ENCODE assay signal across 11 cellular contexts in genomic region chr16:85029981-85030381, GRCh38. TPM values are rescaled to one million over a fixed set of nuclear protein-coding genes. Genes with fewer than 3 reads are reported as not detected.
DNase-seq lines count a peak whose midpoint lies in the region; ATAC-seq and TF ChIP-seq lines count a peak whose summit lies in the region.
"Had no signal": no experiment of that assay in that cellular context is flagged by ENCODE, and none has a peak within 500 bp of the region (broad histone marks: within the 10 kb centered on the region; RNA-seq: fewer than 3 reads in every experiment).

No MANE protein-coding gene starts in this region.

- CTCF ChIA-PET in activated CD4-positive, alpha-beta memory T cell treated with anti-CD3 and anti-CD28 coated beads for 36 hours (lab: Charles Lee) = interaction anchor here (1.0 to 3.6 kb wide), 6 partner anchors 17 to 277 kb away, joined by 3 to 14 read pairs (median 5); no protein-coding TSS in a partner anchor
- CTCF ChIA-PET in activated CD4-positive, alpha-beta memory T cell treated with anti-CD3 and anti-CD28 coated beads, Interleukin-2, amount 10 ng/mL, durations not matched to agents 7 days and 5 days (lab: Charles Lee) = interaction anchor here (1.0 kb wide), 1 partner anchor 57 kb away, joined by 3 read pairs; no protein-coding TSS in a partner anchor

- H3K36me3 ChIP-seq in heart left ventricle (peaks cover 0 to 15% (median 0%) of the 10 kb centered on the region in 9 donors), stomach smooth muscle (ENCODE audit: control insufficient read depth in 2 of 2, insufficient read depth in 2 of 2, low read length in 2 of 2) (peaks cover 6 to 8% of the 10 kb centered on the region in 2 donors)

- H3K4me3 ChIP-seq in heart left ventricle = peak overlapping the region in 2 of 12 donors; percentile 55 to 80
- H3K4me3 ChIP-seq in stomach smooth muscle (ENCODE audit: low read length in 2 of 2) = peak overlapping the region; percentile 15 to 35

- WGBS in heart left ventricle, 4 donors = 68 to 78% (median 70%) methylated on average over 15 of the region's 15 CpGs

- H3K27ac Mint-ChIP-seq in activated CD4-positive, alpha-beta memory T cell treated with anti-CD3 and anti-CD28 coated beads for 36 hours = peak overlapping the region; percentile 93
- H3K27ac Mint-ChIP-seq in activated CD4-positive, alpha-beta memory T cell treated with anti-CD3 and anti-CD28 coated beads, Interleukin-2, amount 10 ng/mL, durations not matched to agents 7 days and 5 days = no peak overlapping the region
- H3K27ac Mint-ChIP-seq in activated T-helper 1 cell treated with anti-CD3 and anti-CD28 coated beads, Interleukin-12 subunit alpha, Interleukin-12 subunit beta, Interleukin-2, Interleukin-4 antibody, amounts not matched to agents 30 ng/mL and 10 ng/mL and 1 ng/mL, durations not matched to agents 14 hours and 24 hours and 36 hours = no peak overlapping the region
- H3K27ac Mint-ChIP-seq: progenitor cell of endocrine pancreas had no signal

- no peak for TF ChIP-seq CTCF in heart left ventricle (IDR thresholded peaks at IDR 0.05)

- H3K9me3 ChIP-seq in heart left ventricle (no peaks in the 10 kb centered on the region), stomach smooth muscle (ENCODE audit: control insufficient read depth in 2 of 2, low read length in 2 of 2) (no peaks in the 10 kb centered on the region)

- ATAC-seq in heart left ventricle (peak in 3 of 4 donors; percentile 1 to 17 (median 6)), HG03159 (IDR thresholded peaks at IDR 0.05; ENCODE audit: unreplicated experiment) (no peak), HG02571 (IDR thresholded peaks at IDR 0.05; ENCODE audit: unreplicated experiment) (no peak)

- H3K9me3 Mint-ChIP-seq in activated CD4-positive, alpha-beta memory T cell treated with anti-CD3 and anti-CD28 coated beads for 36 hours = no peaks in the 10 kb centered on the region
- H3K9me3 Mint-ChIP-seq in activated CD4-positive, alpha-beta memory T cell treated with anti-CD3 and anti-CD28 coated beads, Interleukin-2, amount 10 ng/mL, durations not matched to agents 7 days and 5 days = no peaks in the 10 kb centered on the region
- no peaks in the 10 kb centered on the region for H3K9me3 Mint-ChIP-seq in activated T-helper 1 cell treated with anti-CD3 and anti-CD28 coated beads, Interleukin-12 subunit alpha, Interleukin-12 subunit beta, Interleukin-2, Interleukin-4 antibody, amounts not matched to agents 30 ng/mL and 10 ng/mL and 1 ng/mL, durations not matched to agents 14 hours and 24 hours and 36 hours
- H3K9me3 Mint-ChIP-seq: activated B cell treated with CpG ODN at 0.5 μM for 24 hours had no signal

- peaks cover 9% of the 10 kb centered on the region for H3K36me3 Mint-ChIP-seq in activated CD4-positive, alpha-beta memory T cell treated with anti-CD3 and anti-CD28 coated beads for 36 hours
- H3K36me3 Mint-ChIP-seq in activated CD4-positive, alpha-beta memory T cell treated with anti-CD3 and anti-CD28 coated beads, Interleukin-2, amount 10 ng/mL, durations not matched to agents 7 days and 5 days (ENCODE audit: low read depth) = no peaks in the 10 kb centered on the region
- peaks cover 10% of the 10 kb centered on the region for H3K36me3 Mint-ChIP-seq in activated T-helper 1 cell treated with anti-CD3 and anti-CD28 coated beads, Interleukin-12 subunit alpha, Interleukin-12 subunit beta, Interleukin-2, Interleukin-4 antibody, amounts not matched to agents 30 ng/mL and 10 ng/mL and 1 ng/mL, durations not matched to agents 14 hours and 24 hours and 36 hours (ENCODE audit: low read depth)

- H3K27me3 Mint-ChIP-seq in activated CD4-positive, alpha-beta memory T cell treated with anti-CD3 and anti-CD28 coated beads for 36 hours = no peaks in the 10 kb centered on the region
- no peaks in the 10 kb centered on the region for H3K27me3 Mint-ChIP-seq in activated CD4-positive, alpha-beta memory T cell treated with anti-CD3 and anti-CD28 coated beads, Interleukin-2, amount 10 ng/mL, durations not matched to agents 7 days and 5 days
- H3K27me3 Mint-ChIP-seq in activated T-helper 1 cell treated with anti-CD3 and anti-CD28 coated beads, Interleukin-12 subunit alpha, Interleukin-12 subunit beta, Interleukin-2, Interleukin-4 antibody, amounts not matched to agents 30 ng/mL and 10 ng/mL and 1 ng/mL, durations not matched to agents 14 hours and 24 hours and 36 hours (ENCODE audit: insufficient read depth) = no peaks in the 10 kb centered on the region

- intact Hi-C loops in activated CD4-positive, alpha-beta memory T cell treated with anti-CD3 and anti-CD28 coated beads for 36 hours (cut with micrococcal nuclease) = loop anchor here (1.0 to 10.0 kb wide), 6 partner anchors 19 to 515 kb away; partner anchors contain the start of gene ZDHHC7
- intact Hi-C loops in activated T-helper 1 cell treated with anti-CD3 and anti-CD28 coated beads, Interleukin-12 subunit alpha, Interleukin-12 subunit beta, Interleukin-2, Interleukin-4 antibody, amounts not matched to agents 30 ng/mL and 10 ng/mL and 1 ng/mL, durations not matched to agents 14 hours and 24 hours and 36 hours (cut with micrococcal nuclease) = loop anchor here (1.0 to 5.0 kb wide), 11 partner anchors 19 to 1223 kb away; partner anchors contain the start of genes CRISPLD2, HSBP1, KLHL36 and ZDHHC7
- intact Hi-C loops in heart left ventricle (cut with DNase I) = loop anchor here in 2 of 10 donors (2.0 to 5.0 kb wide), 2 partner anchors 57 kb away; no protein-coding TSS in a partner anchor

- no peak for DNase-seq in activated CD4-positive, alpha-beta memory T cell treated with anti-CD3 and anti-CD28 coated beads for 36 hours
- no peak for DNase-seq in activated CD4-positive, alpha-beta memory T cell treated with anti-CD3 and anti-CD28 coated beads, Interleukin-2, amount 10 ng/mL, durations not matched to agents 7 days and 5 days
- DNase-seq in activated T-helper 1 cell treated with anti-CD3 and anti-CD28 coated beads, Interleukin-12 subunit alpha, Interleukin-12 subunit beta, Interleukin-2, Interleukin-4 antibody, amounts not matched to agents 30 ng/mL and 10 ng/mL and 1 ng/mL, durations not matched to agents 14 hours and 24 hours and 36 hours (ENCODE audit: low spot score) = no peak
- DNase-seq in heart left ventricle = peak in 2 of 5 donors; percentile 44 to 47
- DNase-seq in RKO (ENCODE audit: low spot score) = no peak
- DNase-seq: activated B cell treated with CpG ODN at 0.5 μM for 24 hours, NCI-H1092 had no signal

- H3K27ac ChIP-seq in heart left ventricle = peak overlapping the region in 6 of 12 donors; percentile 17 to 92 (median 83)
- H3K27ac ChIP-seq in stomach smooth muscle (ENCODE audit: low read length) = no peak overlapping the region

- peak overlapping the region; percentile 81 for H3K4me3 Mint-ChIP-seq in activated CD4-positive, alpha-beta memory T cell treated with anti-CD3 and anti-CD28 coated beads for 36 hours
- no peak overlapping the region for H3K4me3 Mint-ChIP-seq in activated CD4-positive, alpha-beta memory T cell treated with anti-CD3 and anti-CD28 coated beads, Interleukin-2, amount 10 ng/mL, durations not matched to agents 7 days and 5 days
- H3K4me3 Mint-ChIP-seq in activated T-helper 1 cell treated with anti-CD3 and anti-CD28 coated beads, Interleukin-12 subunit alpha, Interleukin-12 subunit beta, Interleukin-2, Interleukin-4 antibody, amounts not matched to agents 30 ng/mL and 10 ng/mL and 1 ng/mL, durations not matched to agents 14 hours and 24 hours and 36 hours = peak overlapping the region; percentile 91

- POLR2A ChIA-PET in activated CD4-positive, alpha-beta memory T cell treated with anti-CD3 and anti-CD28 coated beads for 36 hours (lab: Charles Lee) = no interaction called here
- POLR2A ChIA-PET in activated CD4-positive, alpha-beta memory T cell treated with anti-CD3 and anti-CD28 coated beads, Interleukin-2, amount 10 ng/mL, durations not matched to agents 7 days and 5 days (lab: Charles Lee) = interaction anchor here (2.0 kb wide), 1 partner anchor 57 kb away, joined by 4 read pairs; no protein-coding TSS in a partner anchor

- peaks cover 34% of the 10 kb centered on the region for H3K4me1 Mint-ChIP-seq in activated CD4-positive, alpha-beta memory T cell treated with anti-CD3 and anti-CD28 coated beads for 36 hours (ENCODE audit: low read depth)
- H3K4me1 Mint-ChIP-seq in activated CD4-positive, alpha-beta memory T cell treated with anti-CD3 and anti-CD28 coated beads, Interleukin-2, amount 10 ng/mL, durations not matched to agents 7 days and 5 days = peaks cover 40% of the 10 kb centered on the region
- peaks cover 36% of the 10 kb centered on the region for H3K4me1 Mint-ChIP-seq in activated T-helper 1 cell treated with anti-CD3 and anti-CD28 coated beads, Interleukin-12 subunit alpha, Interleukin-12 subunit beta, Interleukin-2, Interleukin-4 antibody, amounts not matched to agents 30 ng/mL and 10 ng/mL and 1 ng/mL, durations not matched to agents 14 hours and 24 hours and 36 hours (ENCODE audit: low read depth)

- no peak for TF ChIP-seq POLR2A in heart left ventricle (IDR thresholded peaks at IDR 0.05)

- H3K4me1 ChIP-seq in heart left ventricle (peaks cover 3 to 48% (median 15%) of the 10 kb centered on the region in 12 donors), stomach smooth muscle (ENCODE audit: control insufficient read depth, insufficient read depth, low read length) (peaks cover 28% of the 10 kb centered on the region)

- H3K9ac ChIP-seq in stomach smooth muscle (ENCODE audit: low read length in 2 of 2) = no peak overlapping the region

- H3K27me3 ChIP-seq in heart left ventricle (no peaks in the 10 kb centered on the region), stomach smooth muscle (ENCODE audit: control insufficient read depth in 1 of 2, insufficient read depth in 2 of 2, low read length in 2 of 2) (no peaks in the 10 kb centered on the region)

RNA-seq across cellular contexts. Expression of gene KIAA0513, which starts 2.4 kb away (rescaled TPM):
- total RNA-seq in activated CD4-positive, alpha-beta memory T cell treated with anti-CD3 and anti-CD28 coated beads for 36 hours = 10 to 100 TPM; 15.7 to 15.9 TPM
- total RNA-seq in activated CD4-positive, alpha-beta memory T cell treated with anti-CD3 and anti-CD28 coated beads, Interleukin-2, amount 10 ng/mL, durations not matched to agents 7 days and 5 days = 1 to 10 TPM; 7.4 to 7.9 TPM
- total RNA-seq in activated T-helper 1 cell treated with anti-CD3 and anti-CD28 coated beads, Interleukin-12 subunit alpha, Interleukin-12 subunit beta, Interleukin-2, Interleukin-4 antibody, amounts not matched to agents 30 ng/mL and 10 ng/mL and 1 ng/mL, durations not matched to agents 14 hours and 24 hours and 36 hours = 12.6 and 12.9 TPM in 2 replicates
- total RNA-seq in heart left ventricle = 10 to 100 TPM in 4 of 9 donors, 1 to 10 TPM in 5; 4.8 to 14.0 (median 10.0) TPM
- polyA plus RNA-seq in heart left ventricle = 1 to 10 TPM; 4.5 to 6.7 TPM

RNA-seq across cellular contexts. Expression of gene ZDHHC7, which starts 18.6 kb away (rescaled TPM):
- total RNA-seq in activated CD4-positive, alpha-beta memory T cell treated with anti-CD3 and anti-CD28 coated beads for 36 hours = 10 to 100 TPM; 23.5 to 25.1 TPM
- 10 to 100 TPM; 24.6 to 25.1 TPM for total RNA-seq in activated CD4-positive, alpha-beta memory T cell treated with anti-CD3 and anti-CD28 coated beads, Interleukin-2, amount 10 ng/mL, durations not matched to agents 7 days and 5 days
- total RNA-seq in activated T-helper 1 cell treated with anti-CD3 and anti-CD28 coated beads, Interleukin-12 subunit alpha, Interleukin-12 subunit beta, Interleukin-2, Interleukin-4 antibody, amounts not matched to agents 30 ng/mL and 10 ng/mL and 1 ng/mL, durations not matched to agents 14 hours and 24 hours and 36 hours = 29.0 and 30.6 TPM in 2 replicates
- 10 to 100 TPM; 32.9 to 66.7 (median 44.7) TPM for total RNA-seq in heart left ventricle
- 10 to 100 TPM; 12.0 to 29.7 TPM for polyA plus RNA-seq in heart left ventricle

Comparison
In these comparisons a context has a peak if more than half of its experiments do, and no peak if none do; other contexts are left out.
1. ATAC-seq: peak in heart left ventricle (3 of 4); none in HG03159 (single experiment) and HG02571 (single experiment).